ENCODE assay signal across 1 cellular context in genomic region chr7:55178863-55179773, GRCh38.
TF ChIP-seq lines count a peak whose summit lies in the region.

No MANE protein-coding gene starts in this region.

TF ChIP-seq in HepG2, 621 proteins besides CTCF, POLR2A, EP300 and RAD21 (continued from another document and continues in another):
- no peak for TF ChIP-seq THAP7 (CRISPR knock-in tag; IDR thresholded peaks at IDR 0.05)
- no peak for TF ChIP-seq TCF7L2 (IDR thresholded peaks at IDR 0.05; ENCODE audit: low read depth, low read length)
- TF ChIP-seq ZNF275 (CRISPR knock-in tag; IDR thresholded peaks at IDR 0.05; ENCODE audit: borderline replicate concordance) = no peak
- TF ChIP-seq ZSCAN12 (CRISPR knock-in tag; IDR thresholded peaks at IDR 0.05) = no peak
- TF ChIP-seq MLXIP (CRISPR knock-in tag; IDR thresholded peaks at IDR 0.05; ENCODE audit: borderline replicate concordance) = no peak
- no peak for TF ChIP-seq MAFK (conservative IDR thresholded peaks at IDR 0.05 in 1 of 2, IDR thresholded peaks at IDR 0.05 in 1 of 2; ENCODE audit: low read length in 2 of 2)
- peak; percentile 71 for TF ChIP-seq ZEB1 (IDR thresholded peaks at IDR 0.05; ENCODE audit: insufficient replicate concordance, low read depth)
- peak; percentile 99 for TF ChIP-seq TEAD3 (CRISPR knock-in tag; optimal IDR thresholded peaks at IDR 0.05; ENCODE audit: borderline replicate concordance)
- no peak for TF ChIP-seq ZFP82 (CRISPR knock-in tag; IDR thresholded peaks at IDR 0.05; ENCODE audit: borderline replicate concordance)
- TF ChIP-seq GATA4 (IDR thresholded peaks at IDR 0.05; ENCODE audit: borderline replicate concordance, low read depth) = peak; percentile 81; the same call in 1 of the 2 replicates
- TF ChIP-seq GATAD1 (CRISPR knock-in tag; IDR thresholded peaks at IDR 0.05) = no peak
- peak; percentile 45; the same call in 1 of the 2 replicates for TF ChIP-seq HINFP (CRISPR knock-in tag; IDR thresholded peaks at IDR 0.05; ENCODE audit: low read depth)
- peak; percentile 66; the same call in 1 of the 2 replicates for TF ChIP-seq THRA (CRISPR knock-in tag; IDR thresholded peaks at IDR 0.05; ENCODE audit: borderline replicate concordance)
- no peak for TF ChIP-seq ZNF576 (CRISPR knock-in tag; IDR thresholded peaks at IDR 0.05)
- TF ChIP-seq MTERF4 (CRISPR knock-in tag; IDR thresholded peaks at IDR 0.05) = no peak
- TF ChIP-seq ZNF367 (CRISPR knock-in tag; IDR thresholded peaks at IDR 0.05; ENCODE audit: borderline replicate concordance) = no peak
- TF ChIP-seq MZF1 (CRISPR knock-in tag; IDR thresholded peaks at IDR 0.05; ENCODE audit: borderline replicate concordance) = no peak
- TF ChIP-seq MED13 (CRISPR knock-in tag; IDR thresholded peaks at IDR 0.05) = no peak
- no peak for TF ChIP-seq ZMYM3 (CRISPR knock-in tag; IDR thresholded peaks at IDR 0.05)
- 0 out of 2 replicates have a peak, but pooled peaks have one; percentile 72 for TF ChIP-seq ZNF589 (CRISPR knock-in tag; conservative IDR thresholded peaks at IDR 0.05)
- no peak for TF ChIP-seq ZNF749 (CRISPR knock-in tag; IDR thresholded peaks at IDR 0.05; ENCODE audit: borderline replicate concordance)
- no peak for TF ChIP-seq ZBTB10 (CRISPR knock-in tag; IDR thresholded peaks at IDR 0.05; ENCODE audit: borderline replicate concordance)
- TF ChIP-seq ZNF274 (CRISPR knock-in tag; IDR thresholded peaks at IDR 0.05) = no peak
- TF ChIP-seq ZNF550 (CRISPR knock-in tag; IDR thresholded peaks at IDR 0.05; ENCODE audit: borderline replicate concordance) = no peak
- TF ChIP-seq PATZ1 (CRISPR knock-in tag; IDR thresholded peaks at IDR 0.05) = peak; percentile 44; the same call in 1 of the 2 replicates
- peak; percentile 78; the same call in 1 of the 2 replicates for TF ChIP-seq ZNF710 (CRISPR knock-in tag; IDR thresholded peaks at IDR 0.05; ENCODE audit: borderline replicate concordance)
- TF ChIP-seq ZNF33B (CRISPR knock-in tag; IDR thresholded peaks at IDR 0.05) = no peak
- no peak for TF ChIP-seq FOXO4 (CRISPR knock-in tag; conservative IDR thresholded peaks at IDR 0.05)
- no peak for TF ChIP-seq ZNF577 (CRISPR knock-in tag; IDR thresholded peaks at IDR 0.05; ENCODE audit: borderline replicate concordance, low read depth)
- TF ChIP-seq NCOA5 (CRISPR knock-in tag; IDR thresholded peaks at IDR 0.05) = no peak
- no peak for TF ChIP-seq E2F5 (CRISPR knock-in tag; conservative IDR thresholded peaks at IDR 0.05)
- TF ChIP-seq CREB1 (IDR thresholded peaks at IDR 0.05) = peak; percentile 48
- TF ChIP-seq CREB1 (CRISPR knock-in tag; IDR thresholded peaks at IDR 0.05) = peak; percentile 86
- no peak for TF ChIP-seq STAT5B (CRISPR knock-in tag; IDR thresholded peaks at IDR 0.05)
